8 cellular contexts compared by ENCODE assay signal in the genomic region with DNA sequence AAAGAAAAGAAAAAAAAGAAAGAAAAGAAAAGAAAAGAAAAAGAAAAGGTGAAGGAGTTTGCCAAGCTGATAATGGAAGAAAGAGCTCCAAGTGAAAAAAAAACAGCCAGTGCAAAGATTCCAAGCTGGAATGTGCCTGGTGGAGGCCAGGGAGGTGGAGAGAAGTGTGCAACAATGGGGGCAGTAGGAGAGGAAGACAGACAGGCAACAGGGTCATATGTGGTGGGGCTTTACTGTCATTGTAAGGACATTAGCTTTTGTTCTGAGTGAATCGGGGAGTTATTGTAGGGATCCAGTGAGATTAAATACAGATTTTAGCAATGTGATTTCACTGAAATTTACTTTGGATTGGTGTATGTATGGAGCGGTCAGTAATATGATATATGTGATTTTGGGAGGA.
"Had no signal": no experiment of that assay in that cellular context is flagged by ENCODE, and none has a peak within 500 bp of the region (broad histone marks: within the 10 kb centered on the region; RNA-seq: fewer than 3 reads in every experiment).

No MANE protein-coding gene starts in this region.

- H3K36me3 Mint-ChIP-seq: IgD-negative memory B cell had no signal

- H3K9me3 ChIP-seq: HAP-1 had no signal

- H3K4me3 Mint-ChIP-seq: HFFc6, IgD-negative memory B cell had no signal

- H3K9me3 Mint-ChIP-seq: HFFc6, IgD-negative memory B cell had no signal

- H3K27ac Mint-ChIP-seq: HFFc6 had no signal

- H3K27me3 Mint-ChIP-seq: IgD-negative memory B cell had no signal

- H3K4me3 ChIP-seq: HAP-1 had no signal

- H3K36me3 ChIP-seq: HAP-1 had no signal

- H3K27ac ChIP-seq: HL-60 had no signal

- DNase-seq: GOT3, H7, HFFc6 had no signal

- ATAC-seq: HCT116, HepG2 had no signal
